Comparison of ENCODE assay signal across 16 cellular contexts in the genomic region with DNA sequence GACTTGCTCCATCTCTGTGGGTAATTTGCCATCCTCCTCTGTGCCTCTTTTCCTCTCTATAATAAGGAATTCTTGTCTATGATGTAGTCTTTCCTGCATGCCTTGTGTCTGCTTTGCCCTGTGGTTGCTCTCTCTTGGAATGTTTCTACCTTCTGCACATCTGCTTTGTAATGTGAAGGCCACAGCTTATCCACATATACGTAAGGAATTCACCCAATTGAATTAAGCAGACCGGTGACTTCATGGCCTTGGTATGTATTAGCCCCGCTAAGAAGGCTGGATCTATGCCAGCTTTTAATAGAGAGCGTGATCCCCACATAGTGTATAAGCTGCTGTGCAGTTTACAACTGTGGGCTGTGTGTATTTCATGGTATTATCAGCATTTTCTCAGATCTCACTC.
DNase-seq lines count a peak whose midpoint lies in the region; ATAC-seq and TF ChIP-seq lines count a peak whose summit lies in the region.
"Had no signal": no experiment of that assay in that cellular context is flagged by ENCODE, and none has a peak within 500 bp of the region (broad histone marks: within the 10 kb centered on the region; RNA-seq: fewer than 3 reads in every experiment).

No MANE protein-coding gene starts in this region.

- H3K27ac Mint-ChIP-seq in activated CD8-positive, alpha-beta memory T cell treated with anti-CD3 and anti-CD28 coated beads, Interleukin-2, amount 10 ng/mL, durations not matched to agents 7 days and 5 days = no peak overlapping the region
- H3K27ac Mint-ChIP-seq: activated CD4-positive, alpha-beta T cell treated with anti-CD3 and anti-CD28 coated beads for 36 hours; activated naive CD4-positive, alpha-beta T cell treated with anti-CD3 and anti-CD28 coated beads for 36 hours had no signal

- POLR2A ChIA-PET in SK-N-SH (lab: Yijun Ruan, JAX) = interaction anchor here (0.7 kb wide), 1 partner anchor 73 kb away, joined by 3 read pairs; no protein-coding TSS in a partner anchor

- H3K4me3 Mint-ChIP-seq in activated CD8-positive, alpha-beta memory T cell treated with anti-CD3 and anti-CD28 coated beads, Interleukin-2, amount 10 ng/mL, durations not matched to agents 7 days and 5 days = no peak overlapping the region
- H3K4me3 Mint-ChIP-seq: activated CD4-positive, alpha-beta T cell treated with anti-CD3 and anti-CD28 coated beads for 36 hours; activated naive CD4-positive, alpha-beta T cell treated with anti-CD3 and anti-CD28 coated beads for 36 hours had no signal

- no peak for TF ChIP-seq CTCF in SK-N-SH (IDR thresholded peaks at IDR 0.05)

- H3K27me3 Mint-ChIP-seq in activated CD8-positive, alpha-beta memory T cell treated with anti-CD3 and anti-CD28 coated beads, Interleukin-2, amount 10 ng/mL, durations not matched to agents 7 days and 5 days = no peaks in the 10 kb centered on the region
- H3K27me3 Mint-ChIP-seq: activated CD4-positive, alpha-beta T cell treated with anti-CD3 and anti-CD28 coated beads for 36 hours had no signal

- no peaks in the 10 kb centered on the region for H3K4me1 Mint-ChIP-seq in activated CD8-positive, alpha-beta memory T cell treated with anti-CD3 and anti-CD28 coated beads, Interleukin-2, amount 10 ng/mL, durations not matched to agents 7 days and 5 days

- CTCF ChIA-PET in SK-N-SH (lab: Yijun Ruan, JAX) = interaction anchor here (1.3 kb wide), 1 partner anchor 12 kb away, joined by 3 read pairs; no protein-coding TSS in a partner anchor
- CTCF ChIA-PET in activated CD8-positive, alpha-beta memory T cell treated with anti-CD3 and anti-CD28 coated beads, Interleukin-2, amount 10 ng/mL, durations not matched to agents 7 days and 5 days (lab: Charles Lee) = no interaction called here

- H4K20me1 ChIP-seq in SK-N-SH (ENCODE audit: insufficient read depth) = no peaks in the 10 kb centered on the region

- H3K27me3 ChIP-seq in SK-N-SH (ENCODE audit: insufficient read depth) = no peaks in the 10 kb centered on the region
- H3K27me3 ChIP-seq: BE2C, pancreas had no signal

- ATAC-seq in activated CD8-positive, alpha-beta memory T cell treated with anti-CD3 and anti-CD28 coated beads, Interleukin-2, amount 10 ng/mL, durations not matched to agents 7 days and 5 days = no peak
- ATAC-seq in HG02852 (IDR thresholded peaks at IDR 0.05; ENCODE audit: unreplicated experiment) (no peak), HG02884 (IDR thresholded peaks at IDR 0.05; ENCODE audit: unreplicated experiment) (no peak)
- ATAC-seq: activated CD4-positive, alpha-beta T cell treated with anti-CD3 and anti-CD28 coated beads for 36 hours; Right ventricle myocardium inferior had no signal

- H3K9ac ChIP-seq in SK-N-SH = 0 out of 2 replicates have a peak overlapping the region, but pooled peaks have one; percentile 21

- DNase-seq in A172 (ENCODE audit: low spot score) = peak; percentile 90
- DNase-seq in H4 (ENCODE audit: low spot score) = peak; percentile 68
- no peak for DNase-seq in SK-N-SH
- DNase-seq in fibroblast of the conjunctiva (ENCODE audit: low read depth) = peak; percentile 79
- DNase-seq in NCI-H510A treated with DMSO at 0.1 percent for 48 hours (lab: John Stamatoyannopoulos, UW) = no peak
- no peak for DNase-seq in activated CD8-positive, alpha-beta memory T cell treated with anti-CD3 and anti-CD28 coated beads, Interleukin-2, amount 10 ng/mL, durations not matched to agents 7 days and 5 days
- DNase-seq: activated CD4-positive, alpha-beta T cell treated with anti-CD3 and anti-CD28 coated beads for 36 hours; activated naive CD4-positive, alpha-beta T cell treated with anti-CD3 and anti-CD28 coated beads for 36 hours; BE2C; left ventricle myocardium inferior; NCI-H2029; pancreas had no signal

- no peaks in the 10 kb centered on the region for H3F3A ChIP-seq in SK-N-SH (replicated peaks; ENCODE audit: insufficient read depth)

- no peaks in the 10 kb centered on the region for H3K36me3 ChIP-seq in SK-N-SH (replicated peaks in 1 of 2; ENCODE audit: control insufficient read depth in 1 of 2, insufficient read depth in 2 of 2, low read length in 1 of 2)
- H3K36me3 ChIP-seq: BE2C, left ventricle myocardium inferior, pancreas, thoracic aorta had no signal

- H3K4me3 ChIP-seq in SK-N-SH (ENCODE audit: low read depth in 2 of 2, low read length in 1 of 2) = no peak overlapping the region
- H3K4me3 ChIP-seq: left ventricle myocardium inferior, pancreas, thoracic aorta had no signal

- no peaks in the 10 kb centered on the region for H3K79me2 ChIP-seq in SK-N-SH (ENCODE audit: insufficient read depth)

- no peaks in the 10 kb centered on the region for H3K9me2 ChIP-seq in SK-N-SH

- peak; percentile 37 to 89; a peak in 3 of 4 replicates for TF ChIP-seq EP300 in SK-N-SH (IDR thresholded peaks at IDR 0.05; ENCODE audit: borderline replicate concordance in 1 of 2, low read depth in 1 of 2, low read length in 1 of 2)

- H3K9me3 Mint-ChIP-seq in activated CD8-positive, alpha-beta memory T cell treated with anti-CD3 and anti-CD28 coated beads, Interleukin-2, amount 10 ng/mL, durations not matched to agents 7 days and 5 days (ENCODE audit: low read depth) = no peaks in the 10 kb centered on the region
- H3K9me3 Mint-ChIP-seq: activated naive CD4-positive, alpha-beta T cell treated with anti-CD3 and anti-CD28 coated beads for 36 hours had no signal

- peak overlapping the region; percentile 47 for H3K4me2 ChIP-seq in SK-N-SH

- H2AFZ ChIP-seq in SK-N-SH (ENCODE audit: low read depth) = no peak overlapping the region

- no peak for TF ChIP-seq RAD21 in SK-N-SH (IDR thresholded peaks at IDR 0.05; ENCODE audit: low read length)

- no peaks in the 10 kb centered on the region for H3K36me3 Mint-ChIP-seq in activated CD8-positive, alpha-beta memory T cell treated with anti-CD3 and anti-CD28 coated beads, Interleukin-2, amount 10 ng/mL, durations not matched to agents 7 days and 5 days

- H3K4me1 ChIP-seq in SK-N-SH (ENCODE audit: control insufficient read depth in 1 of 2, insufficient read depth in 2 of 2, low read depth in 1 of 2, low read length in 1 of 2) = peaks cover 6 to 33% of the 10 kb centered on the region in 2 experiments; a peak in 3 of 4 replicates
- H3K4me1 ChIP-seq: BE2C, left ventricle myocardium inferior, pancreas had no signal

- 6% methylated on average over 4 of the region's 4 CpGs for WGBS in SK-N-SH (ENCODE audit: low lambda C conversion rate)

- H3K9me3 ChIP-seq in SK-N-SH = no peaks in the 10 kb centered on the region
- H3K9me3 ChIP-seq: BE2C, left ventricle myocardium inferior, pancreas, thoracic aorta had no signal

- H3K27ac ChIP-seq in SK-N-SH (ENCODE audit: low read depth in 2 of 2, low read length in 1 of 2) = peak overlapping the region; percentile 56 to 69; a peak in 3 of 4 replicates
- H3K27ac ChIP-seq: left ventricle myocardium inferior, pancreas, thoracic aorta had no signal

TF ChIP-seq in SK-N-SH, 30 proteins besides CTCF, POLR2A, EP300 and RAD21 (continues in another document):
- no peak for TF ChIP-seq YY1 (IDR thresholded peaks at IDR 0.05; ENCODE audit: low read depth)
- 0 out of 2 replicates have a peak, but pooled peaks have one; percentile 48 for TF ChIP-seq SIN3A (IDR thresholded peaks at IDR 0.05; ENCODE audit: borderline replicate concordance, low read depth, low read length)
- TF ChIP-seq, protein P1, sequence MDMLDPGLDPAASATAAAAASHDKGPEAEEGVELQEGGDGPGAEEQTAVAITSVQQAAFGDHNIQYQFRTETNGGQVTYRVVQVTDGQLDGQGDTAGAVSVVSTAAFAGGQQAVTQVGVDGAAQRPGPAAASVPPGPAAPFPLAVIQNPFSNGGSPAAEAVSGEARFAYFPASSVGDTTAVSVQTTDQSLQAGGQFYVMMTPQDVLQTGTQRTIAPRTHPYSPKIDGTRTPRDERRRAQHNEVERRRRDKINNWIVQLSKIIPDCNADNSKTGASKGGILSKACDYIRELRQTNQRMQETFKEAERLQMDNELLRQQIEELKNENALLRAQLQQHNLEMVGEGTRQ (IDR thresholded peaks at IDR 0.05; ENCODE audit: borderline replicate concordance, low read depth, low read length) = no peak
- no peak; the same call in 1 of the 2 replicates for TF ChIP-seq ELF1 (IDR thresholded peaks at IDR 0.05)
- peak; percentile 93 for TF ChIP-seq RXRA (IDR thresholded peaks at IDR 0.05; ENCODE audit: borderline replicate concordance, low read depth)
- peak; percentile 98 for TF ChIP-seq NFIC (IDR thresholded peaks at IDR 0.05; ENCODE audit: borderline replicate concordance)
- TF ChIP-seq, protein P2, sequence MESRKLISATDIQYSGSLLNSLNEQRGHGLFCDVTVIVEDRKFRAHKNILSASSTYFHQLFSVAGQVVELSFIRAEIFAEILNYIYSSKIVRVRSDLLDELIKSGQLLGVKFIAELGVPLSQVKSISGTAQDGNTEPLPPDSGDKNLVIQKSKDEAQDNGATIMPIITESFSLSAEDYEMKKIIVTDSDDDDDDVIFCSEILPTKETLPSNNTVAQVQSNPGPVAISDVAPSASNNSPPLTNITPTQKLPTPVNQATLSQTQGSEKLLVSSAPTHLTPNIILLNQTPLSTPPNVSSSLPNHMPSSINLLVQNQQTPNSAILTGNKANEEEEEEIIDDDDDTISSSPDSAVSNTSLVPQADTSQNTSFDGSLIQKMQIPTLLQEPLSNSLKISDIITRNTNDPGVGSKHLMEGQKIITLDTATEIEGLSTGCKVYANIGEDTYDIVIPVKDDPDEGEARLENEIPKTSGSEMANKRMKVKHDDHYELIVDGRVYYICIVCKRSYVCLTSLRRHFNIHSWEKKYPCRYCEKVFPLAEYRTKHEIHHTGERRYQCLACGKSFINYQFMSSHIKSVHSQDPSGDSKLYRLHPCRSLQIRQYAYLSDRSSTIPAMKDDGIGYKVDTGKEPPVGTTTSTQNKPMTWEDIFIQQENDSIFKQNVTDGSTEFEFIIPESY (IDR thresholded peaks at IDR 0.05; ENCODE audit: borderline replicate concordance, low read depth) = peak; percentile 52; the same call in 1 of the 2 replicates
- no peak for TF ChIP-seq GATA2 (CRISPR knock-in tag; IDR thresholded peaks at IDR 0.05)
- no peak for TF ChIP-seq EZH2phosphoT487 (IDR thresholded peaks at IDR 0.05; ENCODE audit: borderline replicate concordance, low read depth)
- TF ChIP-seq, protein P3, sequence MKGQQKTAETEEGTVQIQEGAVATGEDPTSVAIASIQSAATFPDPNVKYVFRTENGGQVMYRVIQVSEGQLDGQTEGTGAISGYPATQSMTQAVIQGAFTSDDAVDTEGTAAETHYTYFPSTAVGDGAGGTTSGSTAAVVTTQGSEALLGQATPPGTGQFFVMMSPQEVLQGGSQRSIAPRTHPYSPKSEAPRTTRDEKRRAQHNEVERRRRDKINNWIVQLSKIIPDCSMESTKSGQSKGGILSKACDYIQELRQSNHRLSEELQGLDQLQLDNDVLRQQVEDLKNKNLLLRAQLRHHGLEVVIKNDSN (IDR thresholded peaks at IDR 0.05; ENCODE audit: borderline replicate concordance, low read depth) = no peak
- TF ChIP-seq FOXJ3 (CRISPR knock-in tag; IDR thresholded peaks at IDR 0.05) = no peak

Comparison
In these comparisons a context has a peak if more than half of its experiments do, and no peak if none do; other contexts are left out.
1. DNase-seq: peak in A172 (single experiment), H4 (single experiment) and fibroblast of the conjunctiva (single experiment); none in SK-N-SH (single experiment), NCI-H510A treated with DMSO at 0.1 percent for 48 hours (single experiment) and activated CD8-positive, alpha-beta memory T cell treated with anti-CD3 and anti-CD28 coated beads, Interleukin-2, amount 10 ng/mL, durations not matched to agents 7 days and 5 days (single experiment).